ENCODE assay signal across 23 cellular contexts in the genomic region with DNA sequence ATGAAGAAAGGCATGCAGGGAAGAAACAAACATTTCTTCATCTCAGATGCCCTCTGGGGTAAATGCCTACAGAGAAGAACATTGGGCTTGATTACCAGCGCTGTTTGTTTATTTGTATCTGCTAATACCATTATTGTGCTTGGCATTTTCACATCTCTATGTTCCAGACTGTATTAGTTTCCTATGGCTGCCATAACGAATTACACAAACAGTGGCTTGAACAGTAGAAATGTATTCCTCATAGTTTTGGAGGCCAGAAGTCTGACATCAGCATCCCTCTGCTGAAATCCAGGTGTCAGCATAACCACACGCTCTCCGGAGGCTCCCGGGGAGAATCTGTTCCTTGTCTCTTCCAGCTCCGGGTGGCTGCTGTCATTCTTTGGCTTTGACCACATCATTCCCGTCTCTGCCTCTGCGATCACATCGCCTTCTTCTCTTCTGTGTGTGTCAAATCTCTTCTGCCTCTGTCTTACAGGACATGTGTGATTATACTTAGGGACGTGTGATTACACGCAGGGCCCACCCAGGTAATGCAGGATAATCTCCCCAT.
DNase-seq lines count a peak whose midpoint lies in the region; ATAC-seq and TF ChIP-seq lines count a peak whose summit lies in the region.
"Had no signal": no experiment of that assay in that cellular context is flagged by ENCODE, and none has a peak within 500 bp of the region (broad histone marks: within the 10 kb centered on the region; RNA-seq: fewer than 3 reads in every experiment).

No MANE protein-coding gene starts in this region.

- H3K4me3 Mint-ChIP-seq in activated T-helper 17 cell treated with anti-CD3 and anti-CD28 coated beads, Interleukin-2, amount 50 U/mL, for 72 hours, result peak overlapping the region; percentile 24
- no peak overlapping the region for H3K4me3 Mint-ChIP-seq in activated CD8-positive, alpha-beta T cell treated with anti-CD3 and anti-CD28 coated beads for 36 hours
- H3K4me3 Mint-ChIP-seq: activated CD8-positive, alpha-beta T cell treated with anti-CD3 and anti-CD28 coated beads, Interleukin-2, amount 10 ng/mL, durations not matched to agents 7 days and 5 days; activated naive CD8-positive, alpha-beta T cell; activated T-cell treated with anti-CD3 and anti-CD28 coated beads, Interleukin-2, amount 50 U/mL, for 4 hours; GM23338; naive B cell; stimulated activated naive CD8-positive, alpha-beta T cell treated with anti-CD3 and anti-CD28 coated beads, Interleukin-15, Interleukin-2, amounts not matched to agents 100 ng/mL and 50 ng/mL, for 24 hours had no signal

- H3K9me3 ChIP-seq in osteoblast (ENCODE audit: low read depth, low read length), result no peaks in the 10 kb centered on the region
- H3K9me3 ChIP-seq: heart left ventricle, upper lobe of left lung had no signal

- TF ChIP-seq CTCF in fibroblast of pulmonary artery (IDR thresholded peaks at IDR 0.05; ENCODE audit: low read length, missing control alignments) (no peak), osteoblast (IDR thresholded peaks at IDR 0.05; ENCODE audit: extremely low read depth, low read depth, low read length) (no peak), brain microvascular endothelial cell (IDR thresholded peaks at IDR 0.05; ENCODE audit: low read depth, low read length, missing control alignments) (no peak)
- no peak for TF ChIP-seq CTCF in activated CD8-positive, alpha-beta T cell treated with anti-CD3 and anti-CD28 coated beads for 36 hours (IDR thresholded peaks at IDR 0.05)

- POLR2A ChIA-PET in activated CD8-positive, alpha-beta T cell treated with anti-CD3 and anti-CD28 coated beads for 36 hours (lab: Charles Lee), result no interaction called here

- CTCF ChIA-PET in activated CD8-positive, alpha-beta T cell treated with anti-CD3 and anti-CD28 coated beads for 36 hours (lab: Charles Lee), result interaction anchor here (1.2 kb wide), 1 partner anchor 96 kb away, joined by 3 read pairs; no protein-coding TSS in a partner anchor

- ATAC-seq in activated T-helper 17 cell treated with anti-CD3 and anti-CD28 coated beads, Interleukin-2, amount 50 U/mL, for 72 hours (replicated peaks), result no peak
- no peak for ATAC-seq in activated CD8-positive, alpha-beta T cell treated with anti-CD3 and anti-CD28 coated beads for 36 hours
- no peak for ATAC-seq in GM19023 (IDR thresholded peaks at IDR 0.05; ENCODE audit: unreplicated experiment)
- ATAC-seq: GM23338, Right ventricle myocardium inferior had no signal

- H3K36me3 ChIP-seq in osteoblast (ENCODE audit: insufficient read depth, low read length) (no peaks in the 10 kb centered on the region), brain microvascular endothelial cell (replicated peaks) (no peaks in the 10 kb centered on the region)
- H3K36me3 ChIP-seq: heart left ventricle, upper lobe of left lung, WERI-Rb-1 had no signal

- H2AFZ ChIP-seq in osteoblast (ENCODE audit: low read length), result no peak overlapping the region
- H2AFZ ChIP-seq: GM23338 had no signal

- peaks cover 30% of the 10 kb centered on the region for H3K4me1 ChIP-seq in osteoblast (ENCODE audit: insufficient read depth, low read length)
- H3K4me1 ChIP-seq: upper lobe of left lung had no signal

- peak overlapping the region; percentile 1 for H3K4me2 ChIP-seq in osteoblast (ENCODE audit: insufficient read depth, low read length)
- H3K4me2 ChIP-seq: GM23338 had no signal

- H3K27me3 Mint-ChIP-seq in activated T-helper 17 cell treated with anti-CD3 and anti-CD28 coated beads, Interleukin-2, amount 50 U/mL, for 72 hours, result no peaks in the 10 kb centered on the region
- no peaks in the 10 kb centered on the region for H3K27me3 Mint-ChIP-seq in activated CD8-positive, alpha-beta T cell treated with anti-CD3 and anti-CD28 coated beads for 36 hours
- H3K27me3 Mint-ChIP-seq: activated naive CD8-positive, alpha-beta T cell; naive B cell; stimulated activated naive CD8-positive, alpha-beta T cell treated with anti-CD3 and anti-CD28 coated beads, Interleukin-15, Interleukin-2, amounts not matched to agents 100 ng/mL and 50 ng/mL, for 24 hours had no signal

- no peaks in the 10 kb centered on the region for H3K79me2 ChIP-seq in osteoblast (ENCODE audit: insufficient read depth, low read length)

- H3K27me3 ChIP-seq in osteoblast (ENCODE audit: insufficient read depth, low read length) (no peaks in the 10 kb centered on the region), brain microvascular endothelial cell (replicated peaks) (no peaks in the 10 kb centered on the region)
- H3K27me3 ChIP-seq: heart left ventricle, upper lobe of left lung had no signal

- no peaks in the 10 kb centered on the region for H3K36me3 Mint-ChIP-seq in activated T-helper 17 cell treated with anti-CD3 and anti-CD28 coated beads, Interleukin-2, amount 50 U/mL, for 72 hours (ENCODE audit: low read depth)
- no peaks in the 10 kb centered on the region for H3K36me3 Mint-ChIP-seq in activated CD8-positive, alpha-beta T cell treated with anti-CD3 and anti-CD28 coated beads for 36 hours (ENCODE audit: low read depth)
- H3K36me3 Mint-ChIP-seq: naive B cell had no signal

- H3K9me3 Mint-ChIP-seq in activated T-helper 17 cell treated with anti-CD3 and anti-CD28 coated beads, Interleukin-2, amount 50 U/mL, for 72 hours, result peaks cover 3% of the 10 kb centered on the region
- peaks cover 1% of the 10 kb centered on the region for H3K9me3 Mint-ChIP-seq in activated CD8-positive, alpha-beta T cell treated with anti-CD3 and anti-CD28 coated beads for 36 hours
- H3K9me3 Mint-ChIP-seq: activated T-cell treated with anti-CD3 and anti-CD28 coated beads, Interleukin-2, amount 50 U/mL, for 4 hours; GM23338; stimulated activated naive CD8-positive, alpha-beta T cell treated with anti-CD3 and anti-CD28 coated beads, Interleukin-15, Interleukin-2, amounts not matched to agents 100 ng/mL and 50 ng/mL, for 24 hours had no signal

- H3K4me3 ChIP-seq in fibroblast of pulmonary artery (replicated peaks; ENCODE audit: low read depth, low read length) (no peak overlapping the region), osteoblast (ENCODE audit: insufficient read depth, low read length) (no peak overlapping the region), brain microvascular endothelial cell (ENCODE audit: low read depth, low read length) (no peak overlapping the region)
- H3K4me3 ChIP-seq: GM23338, heart left ventricle, lung, upper lobe of left lung had no signal

- H3K27ac ChIP-seq in osteoblast (ENCODE audit: low read depth, low read length), result peak overlapping the region; percentile 56
- no peak overlapping the region for H3K27ac ChIP-seq in brain microvascular endothelial cell
- H3K27ac ChIP-seq: heart left ventricle, upper lobe of left lung, WERI-Rb-1 had no signal

- peaks cover 15% of the 10 kb centered on the region for H3K4me1 Mint-ChIP-seq in activated T-helper 17 cell treated with anti-CD3 and anti-CD28 coated beads, Interleukin-2, amount 50 U/mL, for 72 hours
- peaks cover 28% of the 10 kb centered on the region for H3K4me1 Mint-ChIP-seq in activated CD8-positive, alpha-beta T cell treated with anti-CD3 and anti-CD28 coated beads for 36 hours (ENCODE audit: low read depth)

- peak overlapping the region; percentile 81 for H3K27ac Mint-ChIP-seq in activated T-helper 17 cell treated with anti-CD3 and anti-CD28 coated beads, Interleukin-2, amount 50 U/mL, for 72 hours
- no peak overlapping the region for H3K27ac Mint-ChIP-seq in activated CD8-positive, alpha-beta T cell treated with anti-CD3 and anti-CD28 coated beads for 36 hours
- H3K27ac Mint-ChIP-seq: GM23338; stimulated activated naive CD8-positive, alpha-beta T cell treated with anti-CD3 and anti-CD28 coated beads, Interleukin-15, Interleukin-2, amounts not matched to agents 100 ng/mL and 50 ng/mL, for 24 hours had no signal

- in situ Hi-C loops in brain microvascular endothelial cell (cut with HindIII; ENCODE audit: low pct_ligation_motif_present, low sequenced_read_pairs), result no loop called here

- no peaks in the 10 kb centered on the region for H4K20me1 ChIP-seq in osteoblast (ENCODE audit: insufficient read depth, low read length)

- peak; percentile 53 for DNase-seq in LHCN-M2 (ENCODE audit: low read depth)
- peak; percentile 14 for DNase-seq in fibroblast of pulmonary artery (ENCODE audit: low read depth)
- DNase-seq in osteoblast (ENCODE audit: insufficient read length, low spot score, missing footprints), result no peak
- DNase-seq in activated CD8-positive, alpha-beta T cell treated with anti-CD3 and anti-CD28 coated beads for 36 hours, result no peak
- no peak for DNase-seq in medulla oblongata (ENCODE audit: extremely low spot score)
- DNase-seq in brain microvascular endothelial cell, result no peak
- DNase-seq: activated CD8-positive, alpha-beta T cell treated with anti-CD3 and anti-CD28 coated beads, Interleukin-2, amount 10 ng/mL, durations not matched to agents 7 days and 5 days; activated T-cell treated with anti-CD3 and anti-CD28 coated beads, Interleukin-2, amount 50 U/mL, for 4 hours; heart left ventricle; Kasumi-1; naive B cell; NCI-H1105 treated with DMSO at 0.1 percent for 48 hours; NCI-H524; stimulated activated CD4-positive, alpha-beta T cell treated with anti-CD3 and anti-CD28 coated beads, Interleukin-2, amount 100 ng/mL, for 24 hours; upper lobe of left lung; WERI-Rb-1 had no signal

- intact Hi-C loops in activated CD8-positive, alpha-beta T cell treated with anti-CD3 and anti-CD28 coated beads for 36 hours (cut with micrococcal nuclease), result no loop called here

Comparison
In these comparisons a context has a peak if more than half of its experiments do, and no peak if none do; other contexts are left out.
1. DNase-seq: peak in LHCN-M2 (single experiment) and fibroblast of pulmonary artery (single experiment); none in osteoblast (single experiment), activated CD8-positive, alpha-beta T cell treated with anti-CD3 and anti-CD28 coated beads for 36 hours (single experiment), medulla oblongata (single experiment) and brain microvascular endothelial cell (single experiment).